Comparison of ENCODE assay signal across 1 cellular context in genomic region chr2:37568565-37568964, GRCh38.
TF ChIP-seq lines count a peak whose summit lies in the region.

No MANE protein-coding gene starts in this region.

TF ChIP-seq in IMR-90, 13 proteins besides CTCF, POLR2A, EP300 and RAD21 (continued from another document):
- TF ChIP-seq, protein P1, sequence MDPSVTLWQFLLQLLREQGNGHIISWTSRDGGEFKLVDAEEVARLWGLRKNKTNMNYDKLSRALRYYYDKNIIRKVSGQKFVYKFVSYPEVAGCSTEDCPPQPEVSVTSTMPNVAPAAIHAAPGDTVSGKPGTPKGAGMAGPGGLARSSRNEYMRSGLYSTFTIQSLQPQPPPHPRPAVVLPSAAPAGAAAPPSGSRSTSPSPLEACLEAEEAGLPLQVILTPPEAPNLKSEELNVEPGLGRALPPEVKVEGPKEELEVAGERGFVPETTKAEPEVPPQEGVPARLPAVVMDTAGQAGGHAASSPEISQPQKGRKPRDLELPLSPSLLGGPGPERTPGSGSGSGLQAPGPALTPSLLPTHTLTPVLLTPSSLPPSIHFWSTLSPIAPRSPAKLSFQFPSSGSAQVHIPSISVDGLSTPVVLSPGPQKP (IDR thresholded peaks at IDR 0.05; ENCODE audit: borderline replicate concordance, low read depth, low read length): no peak
- TF ChIP-seq SMC3 (IDR thresholded peaks at IDR 0.05; ENCODE audit: low read depth, low read length) (no peak), RCOR1 (IDR thresholded peaks at IDR 0.05; ENCODE audit: insufficient replicate concordance, low read length) (no peak), RFX5 (IDR thresholded peaks at IDR 0.05; ENCODE audit: low read depth, low read length) (no peak), BHLHE40 (IDR thresholded peaks at IDR 0.05; ENCODE audit: low read depth, low read length) (no peak), NFE2L2 (IDR thresholded peaks at IDR 0.05; ENCODE audit: low read depth, low read length) (no peak)
